12 cellular contexts compared by ENCODE assay signal in the genomic region with DNA sequence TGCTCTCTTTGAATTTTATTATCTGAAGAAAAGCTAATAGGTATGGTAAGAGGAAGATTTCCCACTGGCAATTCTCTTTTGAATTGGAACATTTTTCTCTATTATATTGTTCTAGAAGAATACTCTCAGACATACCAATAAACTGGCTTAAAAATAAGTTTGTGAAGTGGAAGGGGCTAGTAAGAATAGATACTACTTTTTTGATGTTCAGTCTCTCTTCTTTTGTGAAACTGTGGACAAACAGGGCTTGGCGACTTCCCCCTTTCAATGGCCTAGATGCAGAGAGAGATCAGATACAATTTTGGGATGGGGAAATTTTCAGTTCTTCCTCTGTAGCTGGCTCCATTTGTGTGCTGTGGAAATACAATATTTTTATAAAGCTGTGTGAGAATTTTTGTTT. TPM values are rescaled to one million over a fixed set of nuclear protein-coding genes. Genes with fewer than 3 reads are reported as not detected.
DNase-seq lines count a peak whose midpoint lies in the region; ATAC-seq and TF ChIP-seq lines count a peak whose summit lies in the region.
"Had no signal": no experiment of that assay in that cellular context is flagged by ENCODE, and none has a peak within 500 bp of the region (broad histone marks: within the 10 kb centered on the region; RNA-seq: fewer than 3 reads in every experiment).

No MANE protein-coding gene starts in this region.

- H3K4me1 ChIP-seq in heart left ventricle (peaks cover 0 to 33% (median 17%) of the 10 kb centered on the region in 12 donors), urinary bladder (ENCODE audit: insufficient read depth) (no peaks in the 10 kb centered on the region)

- H3K36me3 ChIP-seq in heart left ventricle (no peaks in the 10 kb centered on the region), urinary bladder (ENCODE audit: insufficient read depth) (no peaks in the 10 kb centered on the region)

- H3K27me3 ChIP-seq in heart left ventricle, result peaks cover 0 to 6% (median 0%) of the 10 kb centered on the region in 9 donors

- H3K27me3 Mint-ChIP-seq in chondrocyte (ENCODE audit: low read depth), result no peaks in the 10 kb centered on the region
- H3K27me3 Mint-ChIP-seq in mesothelial cell of epicardium (ENCODE audit: low read depth), result no peaks in the 10 kb centered on the region

- H3K4me3 ChIP-seq in heart left ventricle (peak overlapping the region; percentile 58 to 88 (median 73)), urinary bladder (ENCODE audit: low read depth, low read length) (peak overlapping the region; percentile 84)

- peak overlapping the region; percentile 46 to 87 (median 84) for H3K27ac ChIP-seq in heart left ventricle
- H3K27ac ChIP-seq in urinary bladder (ENCODE audit: low read depth), result peak overlapping the region; percentile 67

- intact Hi-C loops in heart left ventricle (cut with DNase I) (loop anchor here in 7 of 10 donors (2.0 to 10.0 kb wide), 10 partner anchors 46 to 351 kb away; no protein-coding TSS in a partner anchor), left ventricle myocardium superior (cut with micrococcal nuclease) (loop anchor here (10.0 kb wide), 1 partner anchor 223 kb away; no protein-coding TSS in a partner anchor)

- 6 to 16% (median 12%) methylated on average over 1 of the region's 1 CpG for whole genome bisulfite sequencing in heart left ventricle, 4 donors
- 13% methylated on average over 1 of the region's 1 CpG for WGBS in urinary bladder

- peaks cover 50% of the 10 kb centered on the region for H3K4me1 Mint-ChIP-seq in chondrocyte (ENCODE audit: low read depth)
- H3K4me1 Mint-ChIP-seq in mesothelial cell of epicardium, result peaks cover 36% of the 10 kb centered on the region

- H3K27ac Mint-ChIP-seq in chondrocyte (ENCODE audit: unreplicated experiment), result peak overlapping the region; percentile 96
- peak overlapping the region; percentile 100 for H3K27ac Mint-ChIP-seq in mesothelial cell of epicardium
- H3K27ac Mint-ChIP-seq: effector memory CD8-positive, alpha-beta T cell had no signal

- ATAC-seq in heart left ventricle (no peak), left ventricle myocardium superior (no peak), HG02759 (IDR thresholded peaks at IDR 0.05; ENCODE audit: unreplicated experiment) (no peak)
- ATAC-seq: activated CD4-positive, CD25-positive, alpha-beta regulatory T cell treated with anti-CD3 and anti-CD28 coated beads, Interleukin-2, amount 50 U/mL, for 24 hours; effector memory CD8-positive, alpha-beta T cell had no signal

- H3K36me3 Mint-ChIP-seq in chondrocyte (ENCODE audit: low read depth), result no peaks in the 10 kb centered on the region
- H3K36me3 Mint-ChIP-seq in mesothelial cell of epicardium, result peaks cover 12% of the 10 kb centered on the region

- H3K9me3 Mint-ChIP-seq in chondrocyte (ENCODE audit: low read depth) (no peaks in the 10 kb centered on the region), mesothelial cell of epicardium (no peaks in the 10 kb centered on the region)
- H3K9me3 Mint-ChIP-seq: effector memory CD8-positive, alpha-beta T cell had no signal

- DNase-seq in heart left ventricle (no peak), left ventricle myocardium superior (no peak), chondrocyte (ENCODE audit: low spot score) (no peak), mesothelial cell of epicardium (ENCODE audit: low spot score in 2 of 2, unreplicated experiment in 2 of 2) (no peak), amniotic stem cell (lab: John Stamatoyannopoulos, UW) (no peak)
- no peak for DNase-seq in activated CD4-positive, alpha-beta T cell treated with anti-CD3 and anti-CD28 coated beads for 1 hour
- DNase-seq: COR-L47; effector memory CD8-positive, alpha-beta T cell; stimulated activated CD4-positive, alpha-beta T cell treated with anti-CD3 and anti-CD28 coated beads, Interleukin-2, amount 100 ng/mL, for 24 hours had no signal

- no peaks in the 10 kb centered on the region for H3K9me3 ChIP-seq in heart left ventricle

- H3K4me3 Mint-ChIP-seq in chondrocyte (ENCODE audit: unreplicated experiment), result peak overlapping the region; percentile 98
- H3K4me3 Mint-ChIP-seq in mesothelial cell of epicardium, result peak overlapping the region; percentile 100
- H3K4me3 Mint-ChIP-seq: effector memory CD8-positive, alpha-beta T cell had no signal

- no peak for TF ChIP-seq POLR2A in heart left ventricle (IDR thresholded peaks at IDR 0.05)

- no peak for TF ChIP-seq CTCF in heart left ventricle (IDR thresholded peaks at IDR 0.05)
- no peak for TF ChIP-seq CTCF in chondrocyte (IDR thresholded peaks at IDR 0.05)
- no peak for TF ChIP-seq CTCF in mesothelial cell of epicardium (IDR thresholded peaks at IDR 0.05; ENCODE audit: unreplicated experiment)

RNA-seq across cellular contexts. Expression of a gene that starts 2.5 kb away (rescaled TPM):
- total RNA-seq in heart left ventricle (10 to 100 TPM; 24.0 to 78.2 (median 59.8) TPM), left ventricle myocardium superior (69.6 TPM), chondrocyte (21.5 to 38.0 TPM (median 23.0 TPM) in 3 replicates), mesothelial cell of epicardium (699 to 723 TPM (median 719 TPM) in 3 replicates), urinary bladder (241 TPM)
- polyA plus RNA-seq in heart left ventricle (10 to 100 TPM; 15.2 to 28.7 TPM), urinary bladder (67.8 TPM)
